17 cellular contexts compared by ENCODE assay signal in genomic region chr14:68043752-68044151, GRCh38.
DNase-seq lines count a peak whose midpoint lies in the region; ATAC-seq, FAIRE-seq and TF ChIP-seq lines count a peak whose summit lies in the region.
"Had no signal": no experiment of that assay in that cellular context is flagged by ENCODE, and none has a peak within 500 bp of the region (broad histone marks: within the 10 kb centered on the region; RNA-seq: fewer than 3 reads in every experiment).

No MANE protein-coding gene starts in this region.

- TF ChIP-seq EP300 in sigmoid colon (IDR thresholded peaks at IDR 0.05), result no peak

- H3K36me3 ChIP-seq in bronchial epithelial cell (ENCODE audit: control insufficient read depth, insufficient read depth, low read length) (no peaks in the 10 kb centered on the region), sigmoid colon (no peaks in the 10 kb centered on the region), uterus (no peaks in the 10 kb centered on the region)
- H3K36me3 ChIP-seq: HAP-1, heart left ventricle, right lobe of liver, upper lobe of left lung had no signal

- ATAC-seq in HG03460 (IDR thresholded peaks at IDR 0.05; ENCODE audit: unreplicated experiment), result no peak
- ATAC-seq in GM19023 (IDR thresholded peaks at IDR 0.05; ENCODE audit: unreplicated experiment), result no peak
- ATAC-seq: CD8-positive, alpha-beta T cell; effector memory CD8-positive, alpha-beta T cell; heart left ventricle; right lobe of liver had no signal

- no peak for FAIRE-seq in bronchial epithelial cell (lab: Jason Lieb, UNC)

- TF ChIP-seq CTCF in bronchial epithelial cell (IDR thresholded peaks at IDR 0.05; ENCODE audit: insufficient read depth, low read length, severe bottlenecking), result no peak
- no peak for TF ChIP-seq CTCF in sigmoid colon (IDR thresholded peaks at IDR 0.05)
- TF ChIP-seq CTCF in uterus (IDR thresholded peaks at IDR 0.05), result no peak

- H3K27ac ChIP-seq in sigmoid colon (peak overlapping the region; percentile 55 to 90 (median 85)), uterus (peak overlapping the region; percentile 60 to 77)
- H3K27ac ChIP-seq: right lobe of liver, upper lobe of left lung had no signal

- H3K27me3 ChIP-seq in bronchial epithelial cell (ENCODE audit: control insufficient read depth, insufficient read depth, low read length) (no peaks in the 10 kb centered on the region), sigmoid colon (no peaks in the 10 kb centered on the region), uterus (no peaks in the 10 kb centered on the region)
- H3K27me3 ChIP-seq: heart left ventricle, right lobe of liver, upper lobe of left lung had no signal

- H3K4me3 ChIP-seq in bronchial epithelial cell (ENCODE audit: low read depth, low read length) (no peak overlapping the region), sigmoid colon (no peak overlapping the region), uterus (no peak overlapping the region)
- H3K4me3 ChIP-seq: HAP-1, heart left ventricle, right lobe of liver, upper lobe of left lung had no signal

- TF ChIP-seq POLR2A in sigmoid colon (IDR thresholded peaks at IDR 0.05) (no peak), uterus (IDR thresholded peaks at IDR 0.05) (no peak)

- peak; percentile 38 for DNase-seq in bronchial epithelial cell (ENCODE audit: low read depth)
- peak; percentile 9 for DNase-seq in left kidney (ENCODE audit: low read depth, low spot score)
- DNase-seq in sigmoid colon, result no peak
- DNase-seq in uterus, result no peak
- no peak for DNase-seq in stimulated activated CD4-positive, alpha-beta T cell treated with anti-CD3 and anti-CD28 coated beads, Interleukin-4, amount 100 ng/mL, for 24 hours
- no peak for DNase-seq in Kasumi-1 (lab: John Stamatoyannopoulos, UW)
- DNase-seq: activated naive CD4-positive, alpha-beta T cell treated with anti-CD3 and anti-CD28 coated beads, Interleukin-2, amount 50 U/mL, for 16 hours; CD8-positive, alpha-beta T cell; effector memory CD8-positive, alpha-beta T cell; heart left ventricle; NCI-H1105; NCI-H526; right lobe of liver; upper lobe of left lung had no signal

- H3K9me3 ChIP-seq in sigmoid colon, result no peaks in the 10 kb centered on the region
- H3K9me3 ChIP-seq in uterus, result no peaks in the 10 kb centered on the region
- H3K9me3 ChIP-seq: HAP-1, right lobe of liver, upper lobe of left lung had no signal

- intact Hi-C loops in sigmoid colon (cut with DNase I) (no loop called here), uterus (cut with DNase I; ENCODE audit: low total_unique reads) (no loop called here)

- H3K4me1 ChIP-seq in sigmoid colon (peaks cover 0 to 76% (median 43%) of the 10 kb centered on the region in 4 donors), uterus (peaks cover 0 to 6% of the 10 kb centered on the region in 2 donors)
- H3K4me1 ChIP-seq: right lobe of liver had no signal

Comparison
In these comparisons a context has a peak if more than half of its experiments do, and no peak if none do; other contexts are left out.
1. DNase-seq: peak in bronchial epithelial cell (single experiment) and left kidney (single experiment); none in sigmoid colon (single experiment), uterus (0 of 2), stimulated activated CD4-positive, alpha-beta T cell treated with anti-CD3 and anti-CD28 coated beads, Interleukin-4, amount 100 ng/mL, for 24 hours (single experiment) and Kasumi-1 (0 of 2).